In the genomic region with DNA sequence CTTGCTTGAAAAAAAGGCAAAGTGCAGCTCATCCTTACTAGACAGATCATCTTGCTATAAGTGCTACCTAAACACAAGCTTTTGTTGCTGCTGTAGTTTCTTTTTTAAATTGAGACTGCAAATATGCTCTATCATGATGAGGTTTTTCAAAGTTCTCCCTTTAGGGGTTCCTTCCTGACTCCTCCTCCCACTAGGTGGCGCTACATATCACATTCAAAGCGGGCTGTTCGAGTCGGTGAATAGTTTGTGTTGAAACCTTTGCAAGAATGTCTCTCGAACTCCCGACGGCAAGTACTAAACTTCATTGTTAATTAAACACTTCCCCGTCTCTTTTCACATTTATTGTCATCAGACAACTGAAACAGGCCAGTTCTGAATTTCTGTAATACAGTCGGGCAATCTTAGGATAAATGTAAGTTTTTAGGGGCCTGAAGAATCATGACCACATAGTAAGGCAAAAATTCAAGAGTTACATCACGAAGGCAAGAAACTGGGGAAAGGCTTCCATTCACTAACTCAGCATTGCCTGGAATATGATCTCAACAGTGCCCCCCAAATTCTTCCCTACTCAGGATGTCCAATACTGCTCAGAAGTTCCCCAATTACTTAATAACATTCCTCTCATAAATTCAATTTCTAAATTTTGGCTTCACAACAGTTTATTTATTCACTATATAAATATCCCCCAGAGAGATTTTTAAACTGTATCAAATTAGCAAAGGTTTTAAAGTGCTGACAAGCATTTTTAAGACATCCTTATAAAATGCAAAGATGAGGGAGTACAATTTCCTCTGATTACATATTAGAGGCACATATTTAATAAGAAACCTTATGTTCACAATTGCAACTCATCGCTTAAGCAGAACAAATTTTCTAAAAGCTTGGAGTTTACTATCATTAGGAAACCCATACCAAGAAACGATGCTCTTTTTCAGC, we compare ENCODE assay signal across 8 cellular contexts. TPM values are rescaled to one million over a fixed set of nuclear protein-coding genes. Genes with fewer than 3 reads are reported as not detected.
DNase-seq lines count a peak whose midpoint lies in the region; ATAC-seq and TF ChIP-seq lines count a peak whose summit lies in the region.

No MANE protein-coding gene starts in this region.

- peaks cover 42% of the 10 kb centered on the region in 2 donors for H3K27me3 Mint-ChIP-seq in natural killer cell (ENCODE audit: low read depth in 2 of 2)

- 0 out of 2 replicates have a peak overlapping the region, but pooled peaks have one; percentile 33 for H2AFZ ChIP-seq in OCI-LY3 (ENCODE audit: low read depth, low read length)

- H3K4me3 Mint-ChIP-seq in natural killer cell, result no peak overlapping the region

- H3K27ac Mint-ChIP-seq in natural killer cell, result no peak overlapping the region

- intact Hi-C loops in natural killer cell (cut with micrococcal nuclease), result loop anchor here (1.0 kb wide), 3 partner anchors 707 to 1331 kb away; no protein-coding TSS in a partner anchor

- no peak overlapping the region for H3K9ac ChIP-seq in OCI-LY3 (ENCODE audit: low read length)

- no peaks in the 10 kb centered on the region for H4K20me1 ChIP-seq in OCI-LY3 (ENCODE audit: insufficient read depth, low read length)

- H3K4me3 ChIP-seq in OCI-LY3 (ENCODE audit: low read length), result 0 out of 2 replicates have a peak overlapping the region, but pooled peaks have one; percentile 35

- no peak for TF ChIP-seq POLR2A in erythroblast (IDR thresholded peaks at IDR 0.05; ENCODE audit: low read length)

- H3K4me1 ChIP-seq in OCI-LY3 (ENCODE audit: low read length), result no peaks in the 10 kb centered on the region

- H3K9me3 ChIP-seq in OCI-LY3 (ENCODE audit: insufficient read depth, low read length), result no peaks in the 10 kb centered on the region

- H3K79me2 ChIP-seq in OCI-LY3 (ENCODE audit: low read length), result no peaks in the 10 kb centered on the region

- no peaks in the 10 kb centered on the region for H3K9me3 Mint-ChIP-seq in natural killer cell

- TF ChIP-seq CTCF in OCI-LY3 (IDR thresholded peaks at IDR 0.05; ENCODE audit: low read depth, low read length) (peak; percentile 83), natural killer cell (IDR thresholded peaks at IDR 0.05) (peak; percentile 93)

- H3K36me3 Mint-ChIP-seq in natural killer cell, result no peaks in the 10 kb centered on the region

- H3K27ac ChIP-seq in OCI-LY3 (ENCODE audit: low read length), result no peak overlapping the region

- no peaks in the 10 kb centered on the region for H3K36me3 ChIP-seq in OCI-LY3 (replicated peaks; ENCODE audit: low read depth, low read length)

- peaks cover 5 to 6% of the 10 kb centered on the region in 2 donors for H3K4me1 Mint-ChIP-seq in natural killer cell

- no peaks in the 10 kb centered on the region for H3K27me3 ChIP-seq in OCI-LY3 (ENCODE audit: low read depth, low read length)

- peak; percentile 81 for DNase-seq in DMS 273 (lab: John Stamatoyannopoulos, UW; ENCODE audit: unreplicated experiment)
- DNase-seq in activated T-cell treated with anti-CD3 and anti-CD28 coated beads for 1 hour (ENCODE audit: low read depth), result peak; percentile 87
- DNase-seq in erythroblast (lab: John Stamatoyannopoulos, UW), result peak; percentile 76 to 89
- DNase-seq in natural killer cell, result peak; percentile 53
- peak; percentile 44 to 89 (median 72) for DNase-seq in stimulated activated naive CD4-positive, alpha-beta T cell (lab: John Stamatoyannopoulos, UW)

- ATAC-seq in HG03103 (IDR thresholded peaks at IDR 0.05; ENCODE audit: low read depth, unreplicated experiment) (peak; percentile 71), natural killer cell (peak; percentile 71 to 84 (median 76)), GM19324 (IDR thresholded peaks at IDR 0.05; ENCODE audit: low FRiP score, unreplicated experiment) (no peak)

- H3K4me2 ChIP-seq in OCI-LY3 (ENCODE audit: low read length), result peak overlapping the region; percentile 68

RNA-seq across cellular contexts. Expression of a gene that starts 6.7 kb away (rescaled TPM):
- total RNA-seq in natural killer cell, result 1 to 10 TPM in 2 of 3 donors, not detected in 1; 1.6 to 2.5 TPM
